In genomic region chr17:10631048-10631700, GRCh38 we compare ENCODE assay signal across 1 cellular context.
TF ChIP-seq lines count a peak whose summit lies in the region.

No MANE protein-coding gene starts in this region.

TF ChIP-seq in H1, 55 proteins besides CTCF, POLR2A, EP300 and RAD21 (continued from another document):
- no peak for TF ChIP-seq ASH2L (IDR thresholded peaks at IDR 0.05; ENCODE audit: low read length)
- TF ChIP-seq TAF7 (optimal IDR thresholded peaks at IDR 0.05; ENCODE audit: borderline replicate concordance, low read depth, low read length) = no peak
- no peak for TF ChIP-seq GABPA (IDR thresholded peaks at IDR 0.05; ENCODE audit: borderline replicate concordance, insufficient read depth, low read length)
- TF ChIP-seq, protein P1, sequence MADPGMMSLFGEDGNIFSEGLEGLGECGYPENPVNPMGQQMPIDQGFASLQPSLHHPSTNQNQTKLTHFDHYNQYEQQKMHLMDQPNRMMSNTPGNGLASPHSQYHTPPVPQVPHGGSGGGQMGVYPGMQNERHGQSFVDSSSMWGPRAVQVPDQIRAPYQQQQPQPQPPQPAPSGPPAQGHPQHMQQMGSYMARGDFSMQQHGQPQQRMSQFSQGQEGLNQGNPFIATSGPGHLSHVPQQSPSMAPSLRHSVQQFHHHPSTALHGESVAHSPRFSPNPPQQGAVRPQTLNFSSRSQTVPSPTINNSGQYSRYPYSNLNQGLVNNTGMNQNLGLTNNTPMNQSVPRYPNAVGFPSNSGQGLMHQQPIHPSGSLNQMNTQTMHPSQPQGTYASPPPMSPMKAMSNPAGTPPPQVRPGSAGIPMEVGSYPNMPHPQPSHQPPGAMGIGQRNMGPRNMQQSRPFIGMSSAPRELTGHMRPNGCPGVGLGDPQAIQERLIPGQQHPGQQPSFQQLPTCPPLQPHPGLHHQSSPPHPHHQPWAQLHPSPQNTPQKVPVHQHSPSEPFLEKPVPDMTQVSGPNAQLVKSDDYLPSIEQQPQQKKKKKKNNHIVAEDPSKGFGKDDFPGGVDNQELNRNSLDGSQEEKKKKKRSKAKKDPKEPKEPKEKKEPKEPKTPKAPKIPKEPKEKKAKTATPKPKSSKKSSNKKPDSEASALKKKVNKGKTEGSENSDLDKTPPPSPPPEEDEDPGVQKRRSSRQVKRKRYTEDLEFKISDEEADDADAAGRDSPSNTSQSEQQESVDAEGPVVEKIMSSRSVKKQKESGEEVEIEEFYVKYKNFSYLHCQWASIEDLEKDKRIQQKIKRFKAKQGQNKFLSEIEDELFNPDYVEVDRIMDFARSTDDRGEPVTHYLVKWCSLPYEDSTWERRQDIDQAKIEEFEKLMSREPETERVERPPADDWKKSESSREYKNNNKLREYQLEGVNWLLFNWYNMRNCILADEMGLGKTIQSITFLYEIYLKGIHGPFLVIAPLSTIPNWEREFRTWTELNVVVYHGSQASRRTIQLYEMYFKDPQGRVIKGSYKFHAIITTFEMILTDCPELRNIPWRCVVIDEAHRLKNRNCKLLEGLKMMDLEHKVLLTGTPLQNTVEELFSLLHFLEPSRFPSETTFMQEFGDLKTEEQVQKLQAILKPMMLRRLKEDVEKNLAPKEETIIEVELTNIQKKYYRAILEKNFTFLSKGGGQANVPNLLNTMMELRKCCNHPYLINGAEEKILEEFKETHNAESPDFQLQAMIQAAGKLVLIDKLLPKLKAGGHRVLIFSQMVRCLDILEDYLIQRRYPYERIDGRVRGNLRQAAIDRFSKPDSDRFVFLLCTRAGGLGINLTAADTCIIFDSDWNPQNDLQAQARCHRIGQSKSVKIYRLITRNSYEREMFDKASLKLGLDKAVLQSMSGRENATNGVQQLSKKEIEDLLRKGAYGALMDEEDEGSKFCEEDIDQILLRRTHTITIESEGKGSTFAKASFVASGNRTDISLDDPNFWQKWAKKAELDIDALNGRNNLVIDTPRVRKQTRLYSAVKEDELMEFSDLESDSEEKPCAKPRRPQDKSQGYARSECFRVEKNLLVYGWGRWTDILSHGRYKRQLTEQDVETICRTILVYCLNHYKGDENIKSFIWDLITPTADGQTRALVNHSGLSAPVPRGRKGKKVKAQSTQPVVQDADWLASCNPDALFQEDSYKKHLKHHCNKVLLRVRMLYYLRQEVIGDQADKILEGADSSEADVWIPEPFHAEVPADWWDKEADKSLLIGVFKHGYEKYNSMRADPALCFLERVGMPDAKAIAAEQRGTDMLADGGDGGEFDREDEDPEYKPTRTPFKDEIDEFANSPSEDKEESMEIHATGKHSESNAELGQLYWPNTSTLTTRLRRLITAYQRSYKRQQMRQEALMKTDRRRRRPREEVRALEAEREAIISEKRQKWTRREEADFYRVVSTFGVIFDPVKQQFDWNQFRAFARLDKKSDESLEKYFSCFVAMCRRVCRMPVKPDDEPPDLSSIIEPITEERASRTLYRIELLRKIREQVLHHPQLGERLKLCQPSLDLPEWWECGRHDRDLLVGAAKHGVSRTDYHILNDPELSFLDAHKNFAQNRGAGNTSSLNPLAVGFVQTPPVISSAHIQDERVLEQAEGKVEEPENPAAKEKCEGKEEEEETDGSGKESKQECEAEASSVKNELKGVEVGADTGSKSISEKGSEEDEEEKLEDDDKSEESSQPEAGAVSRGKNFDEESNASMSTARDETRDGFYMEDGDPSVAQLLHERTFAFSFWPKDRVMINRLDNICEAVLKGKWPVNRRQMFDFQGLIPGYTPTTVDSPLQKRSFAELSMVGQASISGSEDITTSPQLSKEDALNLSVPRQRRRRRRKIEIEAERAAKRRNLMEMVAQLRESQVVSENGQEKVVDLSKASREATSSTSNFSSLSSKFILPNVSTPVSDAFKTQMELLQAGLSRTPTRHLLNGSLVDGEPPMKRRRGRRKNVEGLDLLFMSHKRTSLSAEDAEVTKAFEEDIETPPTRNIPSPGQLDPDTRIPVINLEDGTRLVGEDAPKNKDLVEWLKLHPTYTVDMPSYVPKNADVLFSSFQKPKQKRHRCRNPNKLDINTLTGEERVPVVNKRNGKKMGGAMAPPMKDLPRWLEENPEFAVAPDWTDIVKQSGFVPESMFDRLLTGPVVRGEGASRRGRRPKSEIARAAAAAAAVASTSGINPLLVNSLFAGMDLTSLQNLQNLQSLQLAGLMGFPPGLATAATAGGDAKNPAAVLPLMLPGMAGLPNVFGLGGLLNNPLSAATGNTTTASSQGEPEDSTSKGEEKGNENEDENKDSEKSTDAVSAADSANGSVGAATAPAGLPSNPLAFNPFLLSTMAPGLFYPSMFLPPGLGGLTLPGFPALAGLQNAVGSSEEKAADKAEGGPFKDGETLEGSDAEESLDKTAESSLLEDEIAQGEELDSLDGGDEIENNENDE (IDR thresholded peaks at IDR 0.05; ENCODE audit: insufficient replicate concordance, low read length) = no peak
- TF ChIP-seq FOSL1 (IDR thresholded peaks at IDR 0.05; ENCODE audit: insufficient read depth, low read depth, low read length) = no peak
